Comparison of ENCODE assay signal across 12 cellular contexts in the genomic region with DNA sequence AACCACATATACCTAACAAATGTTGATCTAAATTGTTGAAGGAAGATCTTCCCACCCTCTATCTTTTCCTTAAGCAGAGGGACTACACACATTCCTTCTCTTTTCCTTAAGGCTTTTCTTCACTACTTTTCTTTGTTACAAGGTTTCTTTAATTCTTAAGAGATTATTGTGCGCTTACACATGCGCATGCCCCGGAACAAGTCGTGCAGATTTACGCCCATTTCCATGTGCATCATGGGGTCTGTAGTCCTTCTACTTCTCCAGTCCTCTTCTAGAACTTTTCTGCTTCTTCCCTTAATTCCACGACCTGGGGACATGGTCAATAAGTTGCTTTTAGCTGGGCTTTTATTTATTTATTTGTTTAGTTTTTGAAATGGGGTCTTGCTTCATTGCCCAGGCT. TPM values are rescaled to one million over a fixed set of nuclear protein-coding genes. Genes with fewer than 3 reads are reported as not detected.
"Had no signal": no experiment of that assay in that cellular context is flagged by ENCODE, and none has a peak within 500 bp of the region (broad histone marks: within the 10 kb centered on the region; RNA-seq: fewer than 3 reads in every experiment).

No MANE protein-coding gene starts in this region.

- H3K27ac Mint-ChIP-seq: GM23338, H9, HFFc6 had no signal

- H3K4me3 Mint-ChIP-seq: HFFc6 had no signal

- H3K36me3 ChIP-seq: HAP-1 had no signal

- H2AFZ ChIP-seq: GM23248, GM23338 had no signal

- H3K9ac ChIP-seq: GM23248 had no signal

- H3K9me3 ChIP-seq: HAP-1 had no signal

- FAIRE-seq: H1, H54 had no signal

- H3K27ac ChIP-seq: GM23248 had no signal

- DNase-seq: GM23248, GOT3, H7, H9, HCEC 1CT, HFFc6 had no signal

- ATAC-seq: GM23338, HCT116 had no signal

- H3K9me3 Mint-ChIP-seq: GM23338, H9, HFFc6 had no signal

- H3K4me3 ChIP-seq: GM23248, HAP-1 had no signal

RNA-seq across cellular contexts. Expression of a gene that starts 1.7 kb away (rescaled TPM):
- total RNA-seq: GM23248, H4 had no signal
- polyA plus RNA-seq: GM23248 had no signal
